In the genomic region with DNA sequence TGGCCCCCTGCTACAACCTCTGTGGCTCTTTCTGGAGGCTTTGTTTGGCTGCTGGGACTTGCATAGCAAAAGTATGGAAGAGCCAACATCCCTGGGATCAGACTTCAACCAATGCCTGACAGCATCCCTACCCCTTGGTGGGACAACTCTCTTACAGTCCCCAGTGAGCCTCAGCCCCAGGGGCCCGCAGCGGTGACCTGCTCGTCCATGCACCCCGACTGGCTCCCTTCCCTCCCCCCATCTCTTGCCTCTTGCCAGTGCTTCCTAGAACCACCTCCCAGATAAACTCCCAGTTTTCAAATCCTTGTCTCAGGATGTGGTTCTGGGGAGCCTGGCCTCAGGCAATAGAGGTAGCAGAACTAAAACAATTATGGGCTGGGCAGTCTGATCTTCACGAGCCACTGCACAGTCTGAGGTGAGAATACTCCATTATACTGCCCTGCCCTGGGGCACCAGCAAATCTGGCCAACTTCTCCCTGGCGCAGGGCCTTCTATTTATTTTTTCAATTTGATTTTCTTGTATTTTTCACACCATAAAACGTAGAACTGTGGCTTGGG, we compare ENCODE assay signal across 20 cellular contexts.
"Had no signal": no experiment of that assay in that cellular context is flagged by ENCODE, and none has a peak within 500 bp of the region (broad histone marks: within the 10 kb centered on the region; RNA-seq: fewer than 3 reads in every experiment).

No MANE protein-coding gene starts in this region.

- H3K4me1 ChIP-seq: ascending aorta, body of pancreas had no signal

- H3K27ac ChIP-seq: ascending aorta, body of pancreas had no signal

- H3K9me3 ChIP-seq: ascending aorta, body of pancreas had no signal

- DNase-seq: activated CD4-positive, alpha-beta T cell treated with anti-CD3 and anti-CD28 coated beads for 48 hours; activated CD4-positive, alpha-beta T cell treated with anti-CD3 and anti-CD28 coated beads, Interleukin-2, amount 50 U/mL, for 4 hours; activated CD4-positive, CD25-positive, alpha-beta regulatory T cell treated with anti-CD3 and anti-CD28 coated beads, Interleukin-2, amount 50 U/mL, for 72 hours; activated CD8-positive, alpha-beta memory T cell treated with anti-CD3 and anti-CD28 coated beads, Interleukin-2, amount 50 U/mL, for 48 hours; activated CD8-positive, alpha-beta T cell treated with anti-CD3 and anti-CD28 coated beads, Interleukin-2, amount 10 ng/mL, durations not matched to agents 7 days and 5 days; activated naive CD4-positive, alpha-beta T cell treated with Interleukin-2 at 50 U/mL for 16 hours; activated naive CD8-positive, alpha-beta T cell treated with anti-CD3 and anti-CD28 coated beads, Interleukin-2, amount 50 U/mL, for 24 hours; activated T-cell treated with anti-CD3 and anti-CD28 coated beads, Interleukin-2, amount 50 U/mL, for 1 hour; amniotic stem cell; body of pancreas; central memory CD4-positive, alpha-beta T cell; Karpas-422; NCI-H1436 treated with DMSO at 0.1 percent for 48 hours; NCI-H187; NCI-H446 treated with DMSO at 0.1 percent for 48 hours; NCI-H526; NCI-H82; SHP77 treated with DMSO at 0.1 percent for 48 hours had no signal

- H3K4me3 ChIP-seq: ascending aorta, body of pancreas, K562 had no signal

- H3K27me3 ChIP-seq: ascending aorta, body of pancreas had no signal

- H3K36me3 ChIP-seq: ascending aorta had no signal
